ENCODE assay signal across 10 cellular contexts in genomic region chr22:46574993-46575914, GRCh38. TPM values are rescaled to one million over a fixed set of nuclear protein-coding genes. Genes with fewer than 3 reads are reported as not detected.
DNase-seq lines count a peak whose midpoint lies in the region; ATAC-seq and TF ChIP-seq lines count a peak whose summit lies in the region.
"Had no signal": no experiment of that assay in that cellular context is flagged by ENCODE, and none has a peak within 500 bp of the region (broad histone marks: within the 10 kb centered on the region; RNA-seq: fewer than 3 reads in every experiment).

No MANE protein-coding gene starts in this region.

- DNase-seq in NCI-H1417 (lab: John Stamatoyannopoulos, UW), result peak in 2 of 3 experiments; percentile 43 to 51
- DNase-seq in NCI-H1417 treated with DMSO at 0.1 percent for 48 hours (lab: John Stamatoyannopoulos, UW), result no peak
- DNase-seq in Right ventricle myocardium superior, result peak; percentile 65
- peak; percentile 18 for DNase-seq in renal cortical epithelial cell (ENCODE audit: low read depth)
- no peak for DNase-seq in NCI-H1436 treated with DMSO at 0.1 percent for 48 hours (lab: John Stamatoyannopoulos, UW)
- DNase-seq in NOMO-1 (lab: John Stamatoyannopoulos, UW; ENCODE audit: unreplicated experiment in 2 of 2), result no peak
- DNase-seq: 8988T, NCI-H524 treated with DMSO at 0.1 percent for 48 hours had no signal

- ATAC-seq in SK-N-SH treated with all-trans-retinoic acid at 6 μM for 48 hours, result peak; percentile 36
- peak; percentile 38 for ATAC-seq in Right ventricle myocardium superior (ENCODE audit: poor library complexity)
- ATAC-seq in GM18867 (IDR thresholded peaks at IDR 0.05; ENCODE audit: unreplicated experiment), result no peak

- intact Hi-C loops in Right ventricle myocardium superior (cut with DNase I), result no loop called here

TF ChIP-seq in SK-N-SH treated with all-trans-retinoic acid at 6 μM for 48 hours, 23 proteins besides CTCF, POLR2A, EP300 and RAD21:
- TF ChIP-seq CREB5 (CRISPR knock-in tag; IDR thresholded peaks at IDR 0.05; ENCODE audit: low read depth), result no peak
- TF ChIP-seq TOX (CRISPR knock-in tag; IDR thresholded peaks at IDR 0.05; ENCODE audit: borderline replicate concordance), result no peak
- no peak for TF ChIP-seq ZNF565 (CRISPR knock-in tag; conservative IDR thresholded peaks at IDR 0.05; ENCODE audit: low read depth)
- TF ChIP-seq ZC3H10 (CRISPR knock-in tag; IDR thresholded peaks at IDR 0.05), result no peak
- no peak for TF ChIP-seq GLIS3 (CRISPR knock-in tag; IDR thresholded peaks at IDR 0.05)
- TF ChIP-seq RARB (CRISPR knock-in tag; IDR thresholded peaks at IDR 0.05), result no peak
- no peak for TF ChIP-seq PPARA (CRISPR knock-in tag; IDR thresholded peaks at IDR 0.05; ENCODE audit: borderline replicate concordance)
- no peak for TF ChIP-seq PATZ1 (CRISPR knock-in tag; IDR thresholded peaks at IDR 0.05; ENCODE audit: borderline replicate concordance)
TF ChIP-seq in SK-N-SH treated with all-trans-retinoic acid at 6 μM for 48 hours: peak in this region for 0.

RNA-seq across cellular contexts. Expression of gene CELSR1, which starts 37.8 kb away (rescaled TPM):
- total RNA-seq in Right ventricle myocardium superior (7.6 TPM), renal cortical epithelial cell (41.2 and 151 TPM in 2 replicates)

RNA-seq across cellular contexts. Expression of gene GRAMD4, which starts 44.9 kb away (rescaled TPM):
- total RNA-seq in Right ventricle myocardium superior, result 80.7 TPM
- 55.1 and 121 TPM in 2 replicates for total RNA-seq in renal cortical epithelial cell

Comparison
In these comparisons a context has a peak if more than half of its experiments do, and no peak if none do; other contexts are left out.
1. DNase-seq: peak in NCI-H1417 (2 of 3), Right ventricle myocardium superior (single experiment) and renal cortical epithelial cell (single experiment); none in NCI-H1417 treated with DMSO at 0.1 percent for 48 hours (single experiment), NCI-H1436 treated with DMSO at 0.1 percent for 48 hours (single experiment) and NOMO-1 (0 of 2).